ENCODE assay signal across 11 cellular contexts in the genomic region with DNA sequence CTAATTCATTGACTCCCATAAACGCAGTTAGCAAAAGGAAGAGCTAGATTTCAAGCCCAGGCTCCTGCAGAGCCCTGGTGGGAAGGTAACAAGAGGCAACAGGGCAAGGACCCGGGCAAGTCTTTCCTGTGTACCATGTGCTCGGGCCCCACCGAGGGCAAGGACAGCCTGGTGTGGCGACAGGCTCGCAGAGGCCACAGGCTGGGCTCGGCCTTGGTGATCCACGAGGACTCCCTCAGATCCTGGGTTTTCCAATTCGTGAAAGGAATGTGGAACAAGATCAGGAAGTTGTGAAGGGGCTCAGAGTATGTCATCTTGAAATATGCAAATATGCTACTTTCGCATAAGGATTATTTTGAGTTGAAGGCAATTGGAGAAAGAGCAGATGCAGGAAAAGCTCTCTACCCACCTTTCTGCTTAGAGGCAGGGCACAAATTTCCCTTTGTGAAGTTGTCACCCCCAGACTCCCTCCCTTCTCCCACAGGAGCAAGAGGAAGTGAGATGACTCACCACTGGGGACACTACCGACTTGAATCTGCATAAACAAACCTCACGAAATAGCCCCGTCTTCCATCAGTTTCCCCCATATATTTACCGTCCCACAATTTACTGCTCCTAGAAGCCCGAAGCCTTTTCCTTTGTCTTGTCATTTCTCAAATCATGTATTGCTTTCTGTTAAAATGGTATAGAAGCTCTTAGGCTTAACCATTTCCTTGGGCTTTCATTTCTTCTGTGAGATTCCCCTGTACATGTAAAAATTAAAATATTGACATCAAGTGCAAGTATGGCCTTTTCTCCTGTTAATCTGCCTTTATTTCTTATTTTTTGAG.
A peak's percentile ranks its signal among the peaks of the same experiment; 100 is the strongest.
DNase-seq lines count a peak whose midpoint lies in the region; TF ChIP-seq lines count a peak whose summit lies in the region.
"Had no signal": no experiment of that assay in that cellular context is flagged by ENCODE, and none has a peak within 500 bp of the region (broad histone marks: within the 10 kb centered on the region; RNA-seq: fewer than 3 reads in every experiment).

No MANE protein-coding gene starts in this region.

- peaks cover 34% of the 10 kb centered on the region for H3K4me1 Mint-ChIP-seq in endothelial cell (ENCODE audit: unreplicated experiment)

- H3K9me3 ChIP-seq in colonic mucosa, result no peaks in the 10 kb centered on the region
- no peaks in the 10 kb centered on the region for H3K9me3 ChIP-seq in skeletal muscle satellite cell (replicated peaks; ENCODE audit: low read length)
- H3K9me3 ChIP-seq in esophagus muscularis mucosa, result no peaks in the 10 kb centered on the region

- H3K27ac Mint-ChIP-seq in endothelial cell (ENCODE audit: unreplicated experiment), result no peak overlapping the region
- H3K27ac Mint-ChIP-seq: effector memory CD8-positive, alpha-beta T cell; nephron had no signal

- H3K27me3 ChIP-seq in colonic mucosa (no peaks in the 10 kb centered on the region), skeletal muscle satellite cell (ENCODE audit: control insufficient read depth, insufficient read depth, low read length) (no peaks in the 10 kb centered on the region), esophagus muscularis mucosa (no peaks in the 10 kb centered on the region)

- no peak for TF ChIP-seq EP300 in esophagus muscularis mucosa (IDR thresholded peaks at IDR 0.05)

- H3K9ac ChIP-seq in colonic mucosa (ENCODE audit: low read depth in 2 of 2, low read length in 2 of 2), result no peak overlapping the region
- H3K9ac ChIP-seq in skeletal muscle satellite cell (ENCODE audit: low read depth, low read length), result no peak overlapping the region

- no peaks in the 10 kb centered on the region for H3K36me3 ChIP-seq in colonic mucosa
- H3K36me3 ChIP-seq in skeletal muscle satellite cell (ENCODE audit: insufficient read depth, low read length), result no peaks in the 10 kb centered on the region
- H3K36me3 ChIP-seq in esophagus muscularis mucosa, result no peaks in the 10 kb centered on the region

- H3K4me2 ChIP-seq in skeletal muscle satellite cell (ENCODE audit: low read length), result peak overlapping the region; percentile 53

- H3K4me3 Mint-ChIP-seq in endothelial cell (ENCODE audit: unreplicated experiment), result no peak overlapping the region
- H3K4me3 Mint-ChIP-seq: effector memory CD8-positive, alpha-beta T cell; nephron had no signal

- TF ChIP-seq CTCF in GM12864 (IDR thresholded peaks at IDR 0.05; ENCODE audit: low read depth, low read length, missing control alignments), result peak; percentile 23
- no peak for TF ChIP-seq CTCF in NB4 (IDR thresholded peaks at IDR 0.05; ENCODE audit: low read depth, low read length)
- TF ChIP-seq CTCF in colonic mucosa (IDR thresholded peaks at IDR 0.05), result no peak
- TF ChIP-seq CTCF in esophagus muscularis mucosa (IDR thresholded peaks at IDR 0.05), result no peak
- TF ChIP-seq CTCF in endothelial cell (IDR thresholded peaks at IDR 0.05; ENCODE audit: unreplicated experiment), result no peak

- peak overlapping the region; percentile 54 for H3K27ac ChIP-seq in colonic mucosa
- H3K27ac ChIP-seq in esophagus muscularis mucosa (replicated peaks in 1 of 4), result no peak overlapping the region

- H3K36me3 Mint-ChIP-seq in endothelial cell (ENCODE audit: low read depth, unreplicated experiment), result peaks cover 9% of the 10 kb centered on the region

- WGBS in esophagus muscularis mucosa, result 70% methylated on average over 15 of the region's 15 CpGs

- H3K27me3 Mint-ChIP-seq in endothelial cell (ENCODE audit: unreplicated experiment), result no peaks in the 10 kb centered on the region

- intact Hi-C loops in colonic mucosa (cut with DNase I) (no loop called here), esophagus muscularis mucosa (cut with DNase I) (no loop called here)

- H3K4me3 ChIP-seq in GM12864 (ENCODE audit: low read depth, low read length), result no peak overlapping the region
- H3K4me3 ChIP-seq in NB4 (ENCODE audit: low read depth, low read length), result no peak overlapping the region
- H3K4me3 ChIP-seq in colonic mucosa, result no peak overlapping the region
- no peak overlapping the region for H3K4me3 ChIP-seq in skeletal muscle satellite cell (ENCODE audit: low read length)
- no peak overlapping the region for H3K4me3 ChIP-seq in esophagus muscularis mucosa

- H3K9me3 Mint-ChIP-seq in endothelial cell (ENCODE audit: unreplicated experiment), result no peaks in the 10 kb centered on the region
- H3K9me3 Mint-ChIP-seq: effector memory CD8-positive, alpha-beta T cell; nephron had no signal

- peaks cover 15% of the 10 kb centered on the region for H3K4me1 ChIP-seq in colonic mucosa
- peaks cover 42% of the 10 kb centered on the region for H3K4me1 ChIP-seq in skeletal muscle satellite cell (ENCODE audit: control insufficient read depth, insufficient read depth, low read length)
- peaks cover 13 to 67% (median 63%) of the 10 kb centered on the region in 4 donors for H3K4me1 ChIP-seq in esophagus muscularis mucosa

- TF ChIP-seq POLR2A in NB4 (IDR thresholded peaks at IDR 0.05; ENCODE audit: extremely low read depth, insufficient read length), result no peak
- TF ChIP-seq POLR2A in esophagus muscularis mucosa (IDR thresholded peaks at IDR 0.05; ENCODE audit: low read depth), result no peak

- no peak for DNase-seq in GM12864 (ENCODE audit: low read depth)
- DNase-seq in NB4 (ENCODE audit: low read depth), result peak; percentile 78
- no peak for DNase-seq in colonic mucosa
- DNase-seq in esophagus muscularis mucosa (ENCODE audit: extremely low spot score), result no peak
- DNase-seq in GDM1 (lab: John Stamatoyannopoulos, UW), result no peak
- no peak for DNase-seq in endothelial cell (ENCODE audit: low spot score)
- no peak for DNase-seq in activated CD4-positive, CD25-positive, alpha-beta regulatory T cell (lab: John Stamatoyannopoulos, UW)
- DNase-seq: effector memory CD8-positive, alpha-beta T cell; stimulated activated CD8-positive, alpha-beta memory T cell treated with anti-CD3 and anti-CD28 coated beads, Interleukin-4, amount 100 ng/mL, for 48 hours had no signal
